ENCODE assay signal across 16 cellular contexts in genomic region chr6:55997223-55997874, GRCh38.
"Had no signal": no experiment of that assay in that cellular context is flagged by ENCODE, and none has a peak within 500 bp of the region (broad histone marks: within the 10 kb centered on the region; RNA-seq: fewer than 3 reads in every experiment).

No MANE protein-coding gene starts in this region.

- H3K27me3 ChIP-seq: colonic mucosa, foreskin keratinocyte, hepatocyte, spleen, tibial artery, upper lobe of left lung had no signal

- H3K4me1 ChIP-seq: colonic mucosa, foreskin keratinocyte, spleen, tibial artery, upper lobe of left lung had no signal

- DNase-seq: colonic mucosa; dermis blood vessel endothelial cell; erythroblast; foreskin keratinocyte; head of caudate nucleus; left colon; mammary epithelial cell; natural killer cell; posterior cingulate gyrus; spleen; stimulated activated CD4-positive, alpha-beta T cell treated with anti-CD3 and anti-CD28 coated beads, Interleukin-15, amount 100 ng/mL, for 24 hours; stimulated activated CD4-positive, alpha-beta T cell treated with anti-CD3 and anti-CD28 coated beads, Interleukin-1b, Interleukin-23, amount 100 ng/mL, for 48 hours; stimulated activated CD4-positive, alpha-beta T cell treated with anti-CD3 and anti-CD28 coated beads, Interleukin-4, amount 100 ng/mL, for 24 hours; tibial artery; upper lobe of left lung had no signal

- H3K36me3 ChIP-seq: colonic mucosa, spleen, tibial artery, upper lobe of left lung had no signal

- H3K9me3 ChIP-seq: colonic mucosa, tibial artery had no signal

- H3K4me3 ChIP-seq: colonic mucosa, hepatocyte, spleen, tibial artery, upper lobe of left lung had no signal
